8 cellular contexts compared by ENCODE assay signal in genomic region chrX:51336584-51336983, GRCh38. TPM values are rescaled to one million over a fixed set of nuclear protein-coding genes. Genes with fewer than 3 reads are reported as not detected.
A peak's percentile ranks its signal among the peaks of the same experiment; 100 is the strongest.
DNase-seq lines count a peak whose midpoint lies in the region; ATAC-seq and TF ChIP-seq lines count a peak whose summit lies in the region.

No MANE protein-coding gene starts in this region.

- no peaks in the 10 kb centered on the region for H3F3A ChIP-seq in PC-9 (ENCODE audit: insufficient read depth, low read depth)

- H3K4me1 ChIP-seq in PC-9 (replicated peaks; ENCODE audit: insufficient read depth), result no peaks in the 10 kb centered on the region

- no peaks in the 10 kb centered on the region for H3K36me3 ChIP-seq in PC-9 (ENCODE audit: low read depth)

- no peak overlapping the region for H2AFZ ChIP-seq in PC-9

- H3K9me2 ChIP-seq in PC-9 (ENCODE audit: insufficient read depth), result no peaks in the 10 kb centered on the region

- TF ChIP-seq CTCF in HFF-Myc (IDR thresholded peaks at IDR 0.05; ENCODE audit: low read depth, low read length, missing control alignments) (peak; percentile 40), PC-9 (conservative IDR thresholded peaks at IDR 0.05) (peak; percentile 35; the same call in 1 of the 2 replicates)

- intact Hi-C loops in PC-9 (cut with micrococcal nuclease; ENCODE audit: unreplicated experiment), result no loop called here

- H3K9me3 ChIP-seq in PC-9 (ENCODE audit: insufficient read depth, low read depth), result no peaks in the 10 kb centered on the region

- H3K27ac ChIP-seq in PC-9, result no peak overlapping the region

- H3K4me2 ChIP-seq in PC-9, result no peak overlapping the region

- H3K79me2 ChIP-seq in PC-9 (ENCODE audit: low read depth), result no peaks in the 10 kb centered on the region

- POLR2A ChIA-PET in PC-9 (lab: Charles Lee; ENCODE audit: unreplicated experiment), result no interaction called here

- ATAC-seq in GM19467 (IDR thresholded peaks at IDR 0.05; ENCODE audit: unreplicated experiment), result no peak

- no peaks in the 10 kb centered on the region for H3K27me3 ChIP-seq in PC-9 (ENCODE audit: insufficient read depth, low read depth)

- H4K20me1 ChIP-seq in PC-9 (ENCODE audit: insufficient read depth), result no peaks in the 10 kb centered on the region

- no peak overlapping the region for H3K4me3 ChIP-seq in HFF-Myc (replicated peaks; ENCODE audit: low read depth, low read length)
- H3K4me3 ChIP-seq in PC-9, result no peak overlapping the region

- DNase-seq in SIG-M5 treated with dmso at 0.1 percent for 504 hours (lab: John Stamatoyannopoulos, UW; ENCODE audit: unreplicated experiment) (peak; percentile 44), SIG-M5 (lab: John Stamatoyannopoulos, UW) (no peak), HFF-Myc (ENCODE audit: extremely low read depth, low read depth) (no peak), PC-9 (no peak), brain pericyte (ENCODE audit: low read depth, low spot score) (peak; percentile 3), left kidney (ENCODE audit: low read depth, low spot score) (peak; percentile 64), NK-92 (lab: John Stamatoyannopoulos, UW; ENCODE audit: unreplicated experiment) (no peak)

- no TSS peak for BruUV-seq in PC-9 (replicated peaks; lab: Mats Ljungman, UMichigan)

- CTCF ChIA-PET in PC-9 (lab: Charles Lee), result no interaction called here

RNA-seq across cellular contexts. Expression of gene NUDT10, which starts 4.0 kb away (rescaled TPM):
- not detected in 2 replicates for total RNA-seq in PC-9 (2021)

Comparison
In these comparisons a context has a peak if more than half of its experiments do, and no peak if none do; other contexts are left out.
1. DNase-seq: peak in SIG-M5 treated with dmso at 0.1 percent for 504 hours (single experiment), brain pericyte (single experiment) and left kidney (single experiment); none in SIG-M5 (single experiment), HFF-Myc (single experiment), PC-9 (0 of 2) and NK-92 (single experiment).